Comparison of ENCODE assay signal across 15 cellular contexts in genomic region chr1:115543247-115543646, GRCh38.
DNase-seq lines count a peak whose midpoint lies in the region; ATAC-seq and TF ChIP-seq lines count a peak whose summit lies in the region.
"Had no signal": no experiment of that assay in that cellular context is flagged by ENCODE, and none has a peak within 500 bp of the region (broad histone marks: within the 10 kb centered on the region; RNA-seq: fewer than 3 reads in every experiment).

No MANE protein-coding gene starts in this region.

- H2BK5ac ChIP-seq in mesendoderm (ENCODE audit: low read length) = no peak overlapping the region

- H3K4ac ChIP-seq in mesendoderm (ENCODE audit: low read depth, low read length) = no peak overlapping the region

- H3F3A ChIP-seq in GM23338 (replicated peaks; ENCODE audit: low read depth) = no peaks in the 10 kb centered on the region

- no peak overlapping the region for H4K8ac ChIP-seq in mesendoderm (ENCODE audit: low read depth, low read length)

- H3K4me3 Mint-ChIP-seq in GM23338 (no peak overlapping the region), mesothelial cell of epicardium (no peak overlapping the region)
- H3K4me3 Mint-ChIP-seq: CD4-positive, alpha-beta memory T cell had no signal

- 0 out of 2 replicates have a peak, but pooled peaks cover 7% of the 10 kb centered on the region for H3K4me1 ChIP-seq in GM23338 (ENCODE audit: insufficient read depth)
- peaks cover 2% of the 10 kb centered on the region for H3K4me1 ChIP-seq in mesendoderm (ENCODE audit: control insufficient read depth, low read depth, low read length)
- H3K4me1 ChIP-seq: BE2C had no signal

- no peaks in the 10 kb centered on the region for H3K9me2 ChIP-seq in GM23338 (ENCODE audit: insufficient read depth)

- no peak overlapping the region for H2AK5ac ChIP-seq in mesendoderm (ENCODE audit: low read length)

- H3K36me3 Mint-ChIP-seq in GM23338 (ENCODE audit: low read depth) (no peaks in the 10 kb centered on the region), mesothelial cell of epicardium (no peaks in the 10 kb centered on the region)
- H3K36me3 Mint-ChIP-seq: CD4-positive, alpha-beta memory T cell had no signal

- H2AFZ ChIP-seq in GM23338 = no peak overlapping the region

- H3K4me3 ChIP-seq in AG10803 (ENCODE audit: low read length) (no peak overlapping the region), GM23338 (no peak overlapping the region), brain microvascular endothelial cell (ENCODE audit: low read depth, low read length) (no peak overlapping the region), mesendoderm (ENCODE audit: low read length) (no peak overlapping the region)

- H3K9me3 Mint-ChIP-seq in GM23338 = no peaks in the 10 kb centered on the region
- H3K9me3 Mint-ChIP-seq in mesothelial cell of epicardium = peaks cover 9% of the 10 kb centered on the region

- peak; percentile 24; the same call in 1 of the 2 replicates for TF ChIP-seq CTCF in AG10803 (conservative IDR thresholded peaks at IDR 0.05; ENCODE audit: low read length)
- no peak for TF ChIP-seq CTCF in GM23338 (conservative IDR thresholded peaks at IDR 0.05; ENCODE audit: low read depth in 2 of 2)
- TF ChIP-seq CTCF in brain microvascular endothelial cell (IDR thresholded peaks at IDR 0.05; ENCODE audit: low read depth, low read length, missing control alignments) = peak; percentile 26
- TF ChIP-seq CTCF in mesothelial cell of epicardium (IDR thresholded peaks at IDR 0.05; ENCODE audit: unreplicated experiment) = no peak

- WGBS in mesendoderm (ENCODE audit: extremely low coverage, insufficient coverage, low lambda C conversion rate) = no CpG with 5 or more reads among the region's 2 CpGs

- in situ Hi-C loops in brain microvascular endothelial cell (cut with HindIII; ENCODE audit: low pct_ligation_motif_present, low sequenced_read_pairs) = no loop called here

- H3K4me1 Mint-ChIP-seq in GM23338 = peaks cover 17% of the 10 kb centered on the region
- peaks cover 38% of the 10 kb centered on the region for H3K4me1 Mint-ChIP-seq in mesothelial cell of epicardium
- H3K4me1 Mint-ChIP-seq: CD4-positive, alpha-beta memory T cell had no signal

- peaks cover 4% of the 10 kb centered on the region for H3K27me3 Mint-ChIP-seq in GM23338 (ENCODE audit: insufficient read depth, low read depth, poor library complexity)
- H3K27me3 Mint-ChIP-seq in mesothelial cell of epicardium (ENCODE audit: low read depth) = no peaks in the 10 kb centered on the region

- H2BK120ac ChIP-seq in mesendoderm (ENCODE audit: low read depth, low read length) = no peak overlapping the region

- no peak for DNase-seq in AG10803 (ENCODE audit: low read depth)
- DNase-seq in GM23338 (ENCODE audit: low spot score) = peak; percentile 42
- no peak for DNase-seq in brain microvascular endothelial cell
- peak; percentile 54 for DNase-seq in mesendoderm
- DNase-seq in mesothelial cell of epicardium (ENCODE audit: low spot score in 2 of 2, unreplicated experiment in 2 of 2) = no peak
- DNase-seq in NCI-H2171 (lab: John Stamatoyannopoulos, UW) = no peak
- DNase-seq in KG1 (lab: John Stamatoyannopoulos, UW) = no peak
- no peak for DNase-seq in NCI-H2227 (lab: John Stamatoyannopoulos, UW; ENCODE audit: unreplicated experiment)
- DNase-seq: ACHN; BE2C; CD4-positive, alpha-beta memory T cell; DMS79; GF-D8 had no signal

- no peak for ATAC-seq in GM23338
- ATAC-seq: HCT116 had no signal

- no peak overlapping the region for H3K56ac ChIP-seq in mesendoderm (ENCODE audit: low read length)

- H3K4me2 ChIP-seq in GM23338 = no peak overlapping the region
- H3K4me2 ChIP-seq in mesendoderm (ENCODE audit: low read length) = no peak overlapping the region

- no peak overlapping the region for H2BK15ac ChIP-seq in mesendoderm (replicated peaks; ENCODE audit: low read depth)

- H3K79me2 ChIP-seq in GM23338 (replicated peaks; ENCODE audit: insufficient read depth) (no peaks in the 10 kb centered on the region), mesendoderm (ENCODE audit: control insufficient read depth, insufficient read depth, low read length) (no peaks in the 10 kb centered on the region)

- H3K9ac ChIP-seq in mesendoderm (ENCODE audit: low read length) = no peak overlapping the region

- H3K27ac ChIP-seq in GM23338 (ENCODE audit: low read depth) (no peak overlapping the region), brain microvascular endothelial cell (no peak overlapping the region), mesendoderm (ENCODE audit: low read depth, low read length) (no peak overlapping the region)
- H3K27ac ChIP-seq: C4-2B had no signal

- no peak overlapping the region for H3K18ac ChIP-seq in mesendoderm (ENCODE audit: low read length)

- H3K23ac ChIP-seq in mesendoderm (ENCODE audit: low read length) = no peak overlapping the region

- H4K20me1 ChIP-seq in GM23338 (replicated peaks; ENCODE audit: insufficient read depth) = no peaks in the 10 kb centered on the region

- no peak overlapping the region for H4K5ac ChIP-seq in mesendoderm (ENCODE audit: low read length)

- H3K27ac Mint-ChIP-seq in GM23338 = no peak overlapping the region
- no peak overlapping the region for H3K27ac Mint-ChIP-seq in mesothelial cell of epicardium
- H3K27ac Mint-ChIP-seq: CD4-positive, alpha-beta memory T cell had no signal

- H3K36me3 ChIP-seq in GM23338 (ENCODE audit: insufficient read depth) (no peaks in the 10 kb centered on the region), brain microvascular endothelial cell (replicated peaks) (no peaks in the 10 kb centered on the region), mesendoderm (ENCODE audit: control insufficient read depth, insufficient read depth, low read length) (no peaks in the 10 kb centered on the region)
- H3K36me3 ChIP-seq: BE2C had no signal

- no peaks in the 10 kb centered on the region for H3K79me1 ChIP-seq in mesendoderm (ENCODE audit: low read length)

- no peaks in the 10 kb centered on the region for H3K27me3 ChIP-seq in GM23338 (ENCODE audit: insufficient read depth)
- H3K27me3 ChIP-seq in brain microvascular endothelial cell (replicated peaks) = no peaks in the 10 kb centered on the region
- H3K27me3 ChIP-seq in mesendoderm (ENCODE audit: insufficient read depth, low read length, poor library complexity) = no peaks in the 10 kb centered on the region
- H3K27me3 ChIP-seq: BE2C had no signal

TF ChIP-seq in GM23338, 12 proteins besides CTCF, POLR2A, EP300 and RAD21 (continues in another document):
- no peak for TF ChIP-seq POLR2AphosphoS5 (IDR thresholded peaks at IDR 0.05; ENCODE audit: low read depth)
- TF ChIP-seq ZNF331 (CRISPR knock-in tag; IDR thresholded peaks at IDR 0.05; ENCODE audit: low read depth) = no peak
- TF ChIP-seq EZH2phosphoT487 (IDR thresholded peaks at IDR 0.05; ENCODE audit: unreplicated experiment) = no peak
- no peak for TF ChIP-seq ETS1 (IDR thresholded peaks at IDR 0.05)
- TF ChIP-seq STAT1 (IDR thresholded peaks at IDR 0.05; ENCODE audit: unreplicated experiment) = no peak
- no peak for TF ChIP-seq JUNB (IDR thresholded peaks at IDR 0.05; ENCODE audit: unreplicated experiment)

Comparison
In these comparisons a context has a peak if more than half of its experiments do, and no peak if none do; other contexts are left out.
1. DNase-seq: peak in GM23338 (single experiment) and mesendoderm (single experiment); none in AG10803 (single experiment), brain microvascular endothelial cell (single experiment), mesothelial cell of epicardium (0 of 2), NCI-H2171 (single experiment), KG1 (single experiment) and NCI-H2227 (single experiment).
2. CTCF ChIP-seq: peak in AG10803 (single experiment) and brain microvascular endothelial cell (single experiment); none in GM23338 (0 of 2) and mesothelial cell of epicardium (single experiment).